Comparison of ENCODE assay signal across 7 cellular contexts in genomic region chrY:19077698-19078113, GRCh38.
DNase-seq lines count a peak whose midpoint lies in the region; ATAC-seq and TF ChIP-seq lines count a peak whose summit lies in the region.

No MANE protein-coding gene starts in this region.

- peak overlapping the region; percentile 89 for H3K4me3 Mint-ChIP-seq in activated CD8-positive, alpha-beta T cell treated with anti-CD3 and anti-CD28 coated beads for 36 hours

- no peak for DNase-seq in HFF-Myc (ENCODE audit: extremely low read depth, low read depth)
- peak; percentile 39 for DNase-seq in activated CD8-positive, alpha-beta T cell treated with anti-CD3 and anti-CD28 coated beads for 36 hours
- DNase-seq in cardiac muscle cell (ENCODE audit: low read depth in 1 of 2, low spot score in 1 of 2) = peak in 1 of 2 donors; percentile 50
- peak; percentile 4 for DNase-seq in stimulated activated CD4-positive, alpha-beta T cell treated with anti-CD3 and anti-CD28 coated beads, Interleukin-4, amount 100 ng/mL, for 1 hour
- no peak for DNase-seq in psoas muscle
- no peak for DNase-seq in NCI-H524 (lab: John Stamatoyannopoulos, UW)
- DNase-seq in posterior vena cava (ENCODE audit: low spot score) = no peak

- intact Hi-C loops in activated CD8-positive, alpha-beta T cell treated with anti-CD3 and anti-CD28 coated beads for 36 hours (cut with micrococcal nuclease) = no loop called here
- intact Hi-C loops in psoas muscle (cut with DNase I) (no loop called here), posterior vena cava (cut with DNase I) (no loop called here)

- H3K36me3 ChIP-seq in cardiac muscle cell = no peaks in the 10 kb centered on the region
- no peaks in the 10 kb centered on the region for H3K36me3 ChIP-seq in psoas muscle (ENCODE audit: insufficient read depth in 1 of 2, low read depth in 1 of 2)

- peak; percentile 14 for ATAC-seq in activated CD8-positive, alpha-beta T cell treated with anti-CD3 and anti-CD28 coated beads for 36 hours
- no peak for ATAC-seq in psoas muscle

- POLR2A ChIA-PET in activated CD8-positive, alpha-beta T cell treated with anti-CD3 and anti-CD28 coated beads for 36 hours (lab: Charles Lee) = interaction anchor here (0.6 kb wide), 1 partner anchor 204 kb away, joined by 4 read pairs; no protein-coding TSS in a partner anchor

- no peaks in the 10 kb centered on the region for H3K9me3 Mint-ChIP-seq in activated CD8-positive, alpha-beta T cell treated with anti-CD3 and anti-CD28 coated beads for 36 hours

- H3K4me3 ChIP-seq in HFF-Myc (replicated peaks; ENCODE audit: low read depth, low read length) (peak overlapping the region; percentile 60), cardiac muscle cell (no peak overlapping the region), psoas muscle (no peak overlapping the region)

- H3K9me3 ChIP-seq in cardiac muscle cell (ENCODE audit: low read depth) = no peaks in the 10 kb centered on the region
- no peaks in the 10 kb centered on the region for H3K9me3 ChIP-seq in psoas muscle

- H3K27me3 Mint-ChIP-seq in activated CD8-positive, alpha-beta T cell treated with anti-CD3 and anti-CD28 coated beads for 36 hours = peaks cover 2% of the 10 kb centered on the region

- CTCF ChIA-PET in activated CD8-positive, alpha-beta T cell treated with anti-CD3 and anti-CD28 coated beads for 36 hours (lab: Charles Lee) = interaction anchor here (0.9 to 1.2 kb wide), 3 partner anchors 13 to 331 kb away, joined by 3 read pairs; no protein-coding TSS in a partner anchor

- 13 to 20% methylated on average over 25 to 37 of the region's 37 CpGs; no CpG with 5 or more reads in 1 of the 3 donors for WGBS in psoas muscle, 3 donors

- H3K27me3 ChIP-seq in cardiac muscle cell (no peaks in the 10 kb centered on the region), psoas muscle (ENCODE audit: insufficient read depth in 3 of 3, low read length in 2 of 3) (no peaks in the 10 kb centered on the region)

- peak overlapping the region; percentile 89 for H3K27ac Mint-ChIP-seq in activated CD8-positive, alpha-beta T cell treated with anti-CD3 and anti-CD28 coated beads for 36 hours

- no peaks in the 10 kb centered on the region for H3K4me1 ChIP-seq in cardiac muscle cell (ENCODE audit: low read depth)
- H3K4me1 ChIP-seq in psoas muscle = no peaks in the 10 kb centered on the region

- H3K4me1 Mint-ChIP-seq in activated CD8-positive, alpha-beta T cell treated with anti-CD3 and anti-CD28 coated beads for 36 hours (ENCODE audit: low read depth) = peaks cover 2% of the 10 kb centered on the region

- H3K36me3 Mint-ChIP-seq in activated CD8-positive, alpha-beta T cell treated with anti-CD3 and anti-CD28 coated beads for 36 hours (ENCODE audit: low read depth) = peaks cover 4% of the 10 kb centered on the region

- TF ChIP-seq CTCF in HFF-Myc (IDR thresholded peaks at IDR 0.05; ENCODE audit: low read depth, low read length, missing control alignments) (no peak), cardiac muscle cell (IDR thresholded peaks at IDR 0.05; ENCODE audit: low read depth, low read length) (peak; percentile 15), psoas muscle (IDR thresholded peaks at IDR 0.05) (no peak)
- TF ChIP-seq CTCF in activated CD8-positive, alpha-beta T cell treated with anti-CD3 and anti-CD28 coated beads for 36 hours (IDR thresholded peaks at IDR 0.05) = no peak

- H3K27ac ChIP-seq in cardiac muscle cell = no peak overlapping the region
- no peak overlapping the region for H3K27ac ChIP-seq in psoas muscle

Comparison
In these comparisons a context has a peak if more than half of its experiments do, and no peak if none do; other contexts are left out.
1. DNase-seq: peak in activated CD8-positive, alpha-beta T cell treated with anti-CD3 and anti-CD28 coated beads for 36 hours (single experiment) and stimulated activated CD4-positive, alpha-beta T cell treated with anti-CD3 and anti-CD28 coated beads, Interleukin-4, amount 100 ng/mL, for 1 hour (single experiment); none in HFF-Myc (single experiment), psoas muscle (0 of 2), NCI-H524 (0 of 2) and posterior vena cava (single experiment).